Comparison of ENCODE assay signal across 8 cellular contexts in genomic region chr7:66044498-66044854, GRCh38. TPM values are rescaled to one million over a fixed set of nuclear protein-coding genes. Genes with fewer than 3 reads are reported as not detected.
DNase-seq lines count a peak whose midpoint lies in the region; ATAC-seq and TF ChIP-seq lines count a peak whose summit lies in the region.
"Not testable (repeated sequence)": the region's sequence is repeated elsewhere in the genome, so short reads cannot be mapped to it uniquely, and the experiment has no call there.

No MANE protein-coding gene starts in this region.

- H3K4me1 ChIP-seq in heart right ventricle: peaks cover 0 to 15% (median 9%) of the 10 kb centered on the region in 9 donors
- H3K4me1 ChIP-seq in muscle layer of duodenum (ENCODE audit: control insufficient read depth in 1 of 2, insufficient read depth in 2 of 2, low read length in 2 of 2); uterus: not testable (repeated sequence)
- H3K4me1 ChIP-seq in skeletal muscle satellite cell (ENCODE audit: control insufficient read depth, insufficient read depth, low read length): peaks cover 25% of the 10 kb centered on the region

- H3K27me3 Mint-ChIP-seq in T-cell: peaks cover 6 to 14% of the 10 kb centered on the region in 2 donors
- H3K27me3 Mint-ChIP-seq in activated naive CD4-positive, alpha-beta T cell treated with anti-CD3 and anti-CD28 coated beads, Interleukin-2, amount 50 U/mL, for 24 hours: peaks cover 11% of the 10 kb centered on the region

- H3K4me1 Mint-ChIP-seq in T-cell; activated naive CD4-positive, alpha-beta T cell treated with anti-CD3 and anti-CD28 coated beads, Interleukin-2, amount 50 U/mL, for 24 hours: not testable (repeated sequence)

- H3K9me3 Mint-ChIP-seq in T-cell; activated naive CD4-positive, alpha-beta T cell treated with anti-CD3 and anti-CD28 coated beads, Interleukin-2, amount 50 U/mL, for 24 hours: not testable (repeated sequence)

- H3K36me3 ChIP-seq in heart right ventricle; muscle layer of duodenum (ENCODE audit: control insufficient read depth in 1 of 2, insufficient read depth in 2 of 2, low read length in 2 of 2); skeletal muscle satellite cell (ENCODE audit: insufficient read depth, low read length); uterus: not testable (repeated sequence)

- CTCF ChIA-PET in T-cell (lab: Charles Lee): not testable (repeated sequence)

- not testable (repeated sequence) for TF ChIP-seq CTCF in dorsolateral prefrontal cortex (IDR thresholded peaks at IDR 0.05 in 54 of 56, conservative IDR thresholded peaks at IDR 0.05 in 2 of 56; ENCODE audit: low read depth in 1 of 56, partially characterized antibody in 56 of 56); heart right ventricle (IDR thresholded peaks at IDR 0.05); uterus (IDR thresholded peaks at IDR 0.05)

- TF ChIP-seq POLR2A in uterus (IDR thresholded peaks at IDR 0.05): not testable (repeated sequence)

- whole genome bisulfite sequencing in heart right ventricle, 2 donors: 19 to 21% methylated on average over 17 of the region's 17 CpGs

- peak overlapping the region; percentile 73 to 77 (median 74) for H3K4me3 Mint-ChIP-seq in T-cell
- H3K4me3 Mint-ChIP-seq in activated naive CD4-positive, alpha-beta T cell treated with anti-CD3 and anti-CD28 coated beads, Interleukin-2, amount 50 U/mL, for 24 hours: peak overlapping the region; percentile 76

- not testable (repeated sequence) for DNase-seq in T-cell, dorsolateral prefrontal cortex, heart right ventricle, uterus

- not testable (repeated sequence) for H3K27ac ChIP-seq in dorsolateral prefrontal cortex; heart right ventricle; muscle layer of duodenum (ENCODE audit: low read length); uterus

- H3K4me3 ChIP-seq in GM08714 (ENCODE audit: low read length): peak overlapping the region; percentile 48; the same call in 1 of the 2 replicates
- H3K4me3 ChIP-seq in dorsolateral prefrontal cortex: peak overlapping the region; percentile 33 to 70 (median 56)
- peak overlapping the region; percentile 19 to 56 (median 46) for H3K4me3 ChIP-seq in heart right ventricle
- H3K4me3 ChIP-seq in muscle layer of duodenum (ENCODE audit: low read depth in 1 of 2, low read length in 2 of 2): peak overlapping the region; percentile 35 to 74
- peak overlapping the region; percentile 65 for H3K4me3 ChIP-seq in skeletal muscle satellite cell (ENCODE audit: low read length)
- peak overlapping the region; percentile 35 to 37 for H3K4me3 ChIP-seq in uterus

- ATAC-seq in T-cell (replicated peaks in 1 of 4): peak in 1 of 4 experiments; percentile 5
- peak in 1 of 8 donors; percentile 14 for ATAC-seq in heart right ventricle

- H3K36me3 Mint-ChIP-seq in T-cell; activated naive CD4-positive, alpha-beta T cell treated with anti-CD3 and anti-CD28 coated beads, Interleukin-2, amount 50 U/mL, for 24 hours: not testable (repeated sequence)

- peak overlapping the region; percentile 39 for H3K9ac ChIP-seq in skeletal muscle satellite cell (ENCODE audit: low read depth, low read length)

- not testable (repeated sequence) for H3K9me3 ChIP-seq in heart right ventricle; muscle layer of duodenum (ENCODE audit: control insufficient read depth in 1 of 2, low read length in 2 of 2); skeletal muscle satellite cell (replicated peaks; ENCODE audit: low read length); uterus

- H3K27ac Mint-ChIP-seq in T-cell; activated naive CD4-positive, alpha-beta T cell treated with anti-CD3 and anti-CD28 coated beads, Interleukin-2, amount 50 U/mL, for 24 hours: not testable (repeated sequence)

- peak overlapping the region; percentile 91 for H3K4me2 ChIP-seq in skeletal muscle satellite cell (ENCODE audit: low read length)

- POLR2A ChIA-PET in T-cell (lab: Charles Lee): not testable (repeated sequence)

- intact Hi-C loops in dorsolateral prefrontal cortex (cut with DNase I); heart right ventricle (cut with DNase I); uterus (cut with DNase I; ENCODE audit: low total_unique reads): not testable (repeated sequence)

- not testable (repeated sequence) for H3K27me3 ChIP-seq in dorsolateral prefrontal cortex; muscle layer of duodenum (ENCODE audit: low read depth, low read length); skeletal muscle satellite cell (ENCODE audit: control insufficient read depth, insufficient read depth, low read length); uterus
- peaks cover 0 to 15% (median 0%) of the 10 kb centered on the region in 7 donors for H3K27me3 ChIP-seq in heart right ventricle

RNA-seq across cellular contexts. Expression of gene ASL, which starts 31.1 kb away (rescaled TPM):
- total RNA-seq in T-cell (10 to 100 TPM; 10.3 to 23.0 (median 18.5) TPM), dorsolateral prefrontal cortex (10 to 100 TPM; 12.3 to 38.5 (median 20.3) TPM), heart right ventricle (10 to 100 TPM; 10.1 to 17.0 (median 12.8) TPM), uterus (10 to 100 TPM in 3 of 4 donors, 1 to 10 TPM in 1; 7.2 to 63.2 (median 22.4) TPM)
- polyA plus RNA-seq in heart right ventricle: 10 to 100 TPM; 14.1 to 27.5 TPM
- 79.7 and 85.9 TPM in 2 replicates for total RNA-seq in skeletal muscle satellite cell (2012; rRNA removed)
